ENCODE assay signal across 26 cellular contexts in the genomic region with DNA sequence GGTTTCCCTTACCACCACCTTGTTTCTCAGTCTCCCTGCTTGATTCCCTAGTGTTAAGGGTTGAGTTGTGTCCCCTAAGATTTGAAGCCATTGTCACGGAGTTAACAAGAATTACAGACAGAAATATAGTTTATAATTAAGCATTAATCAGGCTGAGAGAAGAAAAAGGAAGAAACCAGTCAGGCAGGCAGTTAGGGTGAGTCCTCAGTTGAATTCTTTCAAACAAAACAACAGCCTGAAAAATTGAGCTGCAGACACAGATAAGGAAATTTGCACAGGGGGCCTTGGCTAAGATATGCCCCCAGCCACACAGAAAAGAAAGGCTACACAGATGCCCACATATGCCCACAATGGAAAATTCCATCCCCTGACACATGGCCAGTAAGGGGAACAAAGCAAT.
"Had no signal": no experiment of that assay in that cellular context is flagged by ENCODE, and none has a peak within 500 bp of the region (broad histone marks: within the 10 kb centered on the region; RNA-seq: fewer than 3 reads in every experiment).

No MANE protein-coding gene starts in this region.

- H3K36me3 ChIP-seq: esophagus squamous epithelium, gastrocnemius medialis, heart right ventricle, left lung, lower lobe of right lung had no signal

- H3K4me1 ChIP-seq: esophagus squamous epithelium, gastrocnemius medialis, heart right ventricle, left lung, lower lobe of right lung had no signal

- H3K4me3 ChIP-seq: coronary artery, dorsolateral prefrontal cortex, esophagus squamous epithelium, gastrocnemius medialis, heart right ventricle, left lung, lower lobe of right lung, mucosa of descending colon had no signal

- H3K9me3 ChIP-seq: gastrocnemius medialis, lower lobe of right lung had no signal

- H3K27ac ChIP-seq: coronary artery, dorsolateral prefrontal cortex, epithelial cell of prostate, esophagus squamous epithelium, gastrocnemius medialis, heart right ventricle, left lung, lower lobe of right lung had no signal

- DNase-seq: dorsolateral prefrontal cortex; effector CD4-positive, alpha-beta T cell; effector memory CD4-positive, alpha-beta T cell; erythroblast; esophagus squamous epithelium; foreskin fibroblast; foreskin melanocyte; gastrocnemius medialis; glutamatergic neuron; head of caudate nucleus; heart right ventricle; hippocampal formation; left cardiac atrium; left lung; left ventricle myocardium superior; lower lobe of right lung; mesenchymal stem cell; mucosa of descending colon; naive B cell had no signal

- ATAC-seq: esophagus mucosa, gastrocnemius medialis, heart right ventricle, left cardiac atrium, left lung, left ventricle myocardium superior, lower lobe of right lung, mucosa of descending colon had no signal

- FAIRE-seq: colon, endometrium, islet of Langerhans, keratinocyte had no signal

- H3K27me3 ChIP-seq: gastrocnemius medialis, heart right ventricle, left lung had no signal
